In genomic region chr4:123244233-123244632, GRCh38 we compare ENCODE assay signal across 9 cellular contexts.
A peak's percentile ranks its signal among the peaks of the same experiment; 100 is the strongest.
DNase-seq lines count a peak whose midpoint lies in the region; ATAC-seq and TF ChIP-seq lines count a peak whose summit lies in the region.
"Had no signal": no experiment of that assay in that cellular context is flagged by ENCODE, and none has a peak within 500 bp of the region (broad histone marks: within the 10 kb centered on the region; RNA-seq: fewer than 3 reads in every experiment).

No MANE protein-coding gene starts in this region.

- no peaks in the 10 kb centered on the region for H4K20me1 ChIP-seq in Karpas-422 (ENCODE audit: insufficient read depth, low read depth, low read length)

- 0 out of 2 replicates have a peak, but pooled peaks cover 3% of the 10 kb centered on the region for H3K79me2 ChIP-seq in Karpas-422 (ENCODE audit: low read length)

- no peak overlapping the region for H2AFZ ChIP-seq in Karpas-422 (ENCODE audit: low read length)

- no peak overlapping the region for H3K9ac ChIP-seq in Karpas-422 (ENCODE audit: low read length)

- H3K36me3 ChIP-seq in Karpas-422 (ENCODE audit: insufficient read depth, low read length), result no peaks in the 10 kb centered on the region
- H3K36me3 ChIP-seq in psoas muscle (ENCODE audit: insufficient read depth in 1 of 2, low read depth in 1 of 2), result no peaks in the 10 kb centered on the region
- no peaks in the 10 kb centered on the region for H3K36me3 ChIP-seq in MG63

- no peaks in the 10 kb centered on the region for H3K9me2 ChIP-seq in Karpas-422 (replicated peaks; ENCODE audit: insufficient read depth, low read length)

- H3K9me3 ChIP-seq in Karpas-422 (ENCODE audit: low read length) (no peaks in the 10 kb centered on the region), psoas muscle (no peaks in the 10 kb centered on the region), MG63 (no peaks in the 10 kb centered on the region)

- no peak for TF ChIP-seq CTCF in psoas muscle (IDR thresholded peaks at IDR 0.05)

- intact Hi-C loops in psoas muscle (cut with DNase I), result no loop called here

- DNase-seq in Karpas-422 (peak; percentile 37), psoas muscle (peak; percentile 27 to 58), MG63 (no peak), NCI-H345 treated with DMSO at 0.1 percent for 48 hours (lab: John Stamatoyannopoulos, UW; ENCODE audit: unreplicated experiment) (no peak), DMS53 (lab: John Stamatoyannopoulos, UW) (no peak)
- DNase-seq: NCI-H1694 treated with DMSO at 0.1 percent for 48 hours had no signal

- H3K4me1 ChIP-seq in Karpas-422 (ENCODE audit: low read length) (peaks cover 26% of the 10 kb centered on the region), psoas muscle (peaks cover 15% of the 10 kb centered on the region)

- ATAC-seq in GM19463 (IDR thresholded peaks at IDR 0.05; ENCODE audit: unreplicated experiment) (peak; percentile 58), esophagus mucosa (peak; percentile 97), psoas muscle (peak in 3 of 4 donors; percentile 63 to 71 (median 64)), HG03520 (IDR thresholded peaks at IDR 0.05; ENCODE audit: unreplicated experiment) (no peak)

- no peaks in the 10 kb centered on the region for H3K27me3 ChIP-seq in Karpas-422 (ENCODE audit: low read length)
- H3K27me3 ChIP-seq in psoas muscle (ENCODE audit: insufficient read depth in 3 of 3, low read length in 2 of 3), result no peaks in the 10 kb centered on the region
- H3K27me3 ChIP-seq in MG63, result no peaks in the 10 kb centered on the region

- WGBS in psoas muscle, 3 donors, result 30 to 51% (median 37%) methylated on average over 5 of the region's 5 CpGs

- H3K27ac ChIP-seq in Karpas-422 (ENCODE audit: low read length), result no peak overlapping the region
- no peak overlapping the region for H3K27ac ChIP-seq in psoas muscle

- no peak overlapping the region for H3K4me2 ChIP-seq in Karpas-422 (ENCODE audit: low read depth, low read length, poor library complexity, severe bottlenecking)

- H3K4me3 ChIP-seq in Karpas-422 (ENCODE audit: low read length) (no peak overlapping the region), psoas muscle (no peak overlapping the region), MG63 (no peak overlapping the region)

Comparison
In these comparisons a context has a peak if more than half of its experiments do, and no peak if none do; other contexts are left out.
1. DNase-seq: peak in Karpas-422 (single experiment) and psoas muscle (2 of 2); none in MG63 (single experiment), NCI-H345 treated with DMSO at 0.1 percent for 48 hours (single experiment) and DMS53 (single experiment).